Comparison of ENCODE assay signal across 11 cellular contexts in genomic region chr3:172134352-172134751, GRCh38.
A peak's percentile ranks its signal among the peaks of the same experiment; 100 is the strongest.
DNase-seq lines count a peak whose midpoint lies in the region; ATAC-seq and TF ChIP-seq lines count a peak whose summit lies in the region.
"Had no signal": no experiment of that assay in that cellular context is flagged by ENCODE, and none has a peak within 500 bp of the region (broad histone marks: within the 10 kb centered on the region; RNA-seq: fewer than 3 reads in every experiment).

No MANE protein-coding gene starts in this region.

- H3K36me3 Mint-ChIP-seq in CD4-positive, CD25-positive, alpha-beta regulatory T cell, result peaks cover 25% of the 10 kb centered on the region

- peak overlapping the region in 3 of 4 donors; percentile 9 to 45 (median 21) for H3K4me3 Mint-ChIP-seq in CD4-positive, CD25-positive, alpha-beta regulatory T cell

- DNase-seq in CD4-positive, CD25-positive, alpha-beta regulatory T cell, result peak in 2 of 3 donors; percentile 20 to 57
- DNase-seq in colonic mucosa (no peak), HT-29 (ENCODE audit: low spot score) (no peak), NCI-H2107 (lab: John Stamatoyannopoulos, UW) (no peak), NCI-H2081 treated with DMSO at 0.1 percent for 48 hours (lab: John Stamatoyannopoulos, UW) (no peak)
- DNase-seq: NCI-H2227 treated with DMSO at 0.1 percent for 48 hours had no signal

- H3K4me1 ChIP-seq in CD4-positive, CD25-positive, alpha-beta regulatory T cell (ENCODE audit: control insufficient read depth, insufficient read depth, low read length, poor library complexity, severe bottlenecking), result peaks cover 55% of the 10 kb centered on the region
- peaks cover 7% of the 10 kb centered on the region for H3K4me1 ChIP-seq in colonic mucosa

- peak overlapping the region; percentile 39 for H3K27ac ChIP-seq in CD4-positive, CD25-positive, alpha-beta regulatory T cell (ENCODE audit: insufficient read depth, low read length, poor library complexity, severe bottlenecking)
- H3K27ac ChIP-seq in colonic mucosa, result peak overlapping the region; percentile 5
- H3K27ac ChIP-seq: VCaP had no signal

- no peaks in the 10 kb centered on the region for H3K36me3 ChIP-seq in CD4-positive, CD25-positive, alpha-beta regulatory T cell (ENCODE audit: control insufficient read depth, insufficient read depth, low read length)
- H3K36me3 ChIP-seq in colonic mucosa, result no peaks in the 10 kb centered on the region

- no peaks in the 10 kb centered on the region for H3K27me3 Mint-ChIP-seq in CD4-positive, CD25-positive, alpha-beta regulatory T cell

- H3K9me3 Mint-ChIP-seq in CD4-positive, CD25-positive, alpha-beta regulatory T cell, result peaks cover 0 to 1% (median 0%) of the 10 kb centered on the region in 7 donors

- H3K27ac Mint-ChIP-seq in CD4-positive, CD25-positive, alpha-beta regulatory T cell, result peak overlapping the region; percentile 5 to 76 (median 54)

- intact Hi-C loops in colonic mucosa (cut with DNase I), result no loop called here

- H3K4me1 Mint-ChIP-seq in CD4-positive, CD25-positive, alpha-beta regulatory T cell, result peaks cover 44 to 82% (median 69%) of the 10 kb centered on the region in 4 donors

- H3K9me3 ChIP-seq in CD4-positive, CD25-positive, alpha-beta regulatory T cell (ENCODE audit: control insufficient read depth in 2 of 2, low read length in 2 of 2), result no peaks in the 10 kb centered on the region
- no peaks in the 10 kb centered on the region for H3K9me3 ChIP-seq in colonic mucosa

- no peaks in the 10 kb centered on the region for H3K27me3 ChIP-seq in CD4-positive, CD25-positive, alpha-beta regulatory T cell (ENCODE audit: control insufficient read depth, insufficient read depth, low read length)
- H3K27me3 ChIP-seq in colonic mucosa, result no peaks in the 10 kb centered on the region

- H3K4me3 ChIP-seq in CD4-positive, CD25-positive, alpha-beta regulatory T cell (ENCODE audit: low read depth, low read length), result peak overlapping the region; percentile 70
- no peak overlapping the region for H3K4me3 ChIP-seq in colonic mucosa

- ATAC-seq in CD4-positive, CD25-positive, alpha-beta regulatory T cell (ENCODE audit: low read depth in 2 of 2), result no peak
- ATAC-seq in GM19463 (IDR thresholded peaks at IDR 0.05; ENCODE audit: unreplicated experiment) (peak; percentile 24), HG03457 (IDR thresholded peaks at IDR 0.05; ENCODE audit: unreplicated experiment) (peak; percentile 47), HG03520 (IDR thresholded peaks at IDR 0.05; ENCODE audit: unreplicated experiment) (no peak)
- ATAC-seq: HCT116 had no signal

- no peak for TF ChIP-seq CTCF in colonic mucosa (IDR thresholded peaks at IDR 0.05)

- H3K9ac ChIP-seq in colonic mucosa (ENCODE audit: low read depth in 2 of 2, low read length in 2 of 2), result no peak overlapping the region

Comparison
In these comparisons a context has a peak if more than half of its experiments do, and no peak if none do; other contexts are left out.
1. ATAC-seq: peak in GM19463 (single experiment) and HG03457 (single experiment); none in CD4-positive, CD25-positive, alpha-beta regulatory T cell (0 of 2) and HG03520 (single experiment).
2. DNase-seq: peak in CD4-positive, CD25-positive, alpha-beta regulatory T cell (2 of 3); none in colonic mucosa (single experiment), HT-29 (single experiment), NCI-H2107 (single experiment) and NCI-H2081 treated with DMSO at 0.1 percent for 48 hours (single experiment).